In the genomic region with DNA sequence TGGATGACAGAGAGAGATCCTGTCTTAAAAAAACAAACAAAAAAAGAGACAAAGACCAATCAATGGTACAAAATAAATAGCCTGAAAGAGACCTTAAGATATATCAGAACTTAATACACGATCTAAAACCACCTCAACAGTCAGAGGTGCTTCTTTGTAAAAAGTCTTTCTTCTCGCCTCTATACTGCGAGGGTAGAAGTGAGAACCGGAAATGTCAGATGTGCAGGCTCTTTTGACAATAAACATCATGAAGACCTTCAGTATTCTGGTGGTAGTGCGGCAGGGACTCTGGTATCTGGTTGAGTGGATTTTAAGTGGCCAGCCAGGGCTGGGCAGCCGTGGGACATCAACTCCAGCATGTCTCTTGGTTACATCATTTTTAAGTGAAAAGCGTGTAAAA, we compare ENCODE assay signal across 18 cellular contexts. TPM values are rescaled to one million over a fixed set of nuclear protein-coding genes. Genes with fewer than 3 reads are reported as not detected.
DNase-seq lines count a peak whose midpoint lies in the region; ATAC-seq and TF ChIP-seq lines count a peak whose summit lies in the region.
"Had no signal": no experiment of that assay in that cellular context is flagged by ENCODE, and none has a peak within 500 bp of the region (broad histone marks: within the 10 kb centered on the region; RNA-seq: fewer than 3 reads in every experiment).

No MANE protein-coding gene starts in this region.

- H3K9ac ChIP-seq in IMR-90 (ENCODE audit: low read depth, low read length) = no peak overlapping the region
- H3K9ac ChIP-seq in PC-3 (ENCODE audit: low read length) = no peak overlapping the region
- H3K9ac ChIP-seq: BLaER1 had no signal

- H3K9me1 ChIP-seq in IMR-90 (ENCODE audit: insufficient read depth, low read length) = peaks cover 10% of the 10 kb centered on the region

- dilution Hi-C loops in IMR-90 (cut with HindIII; ENCODE audit: low sequenced_read_pairs, unreplicated experiment) = no loop called here

- peaks cover 23% of the 10 kb centered on the region for H3K36me3 Mint-ChIP-seq in activated CD8-positive, alpha-beta T cell treated with anti-CD3 and anti-CD28 coated beads for 36 hours (ENCODE audit: low read depth)
- peaks cover 36% of the 10 kb centered on the region for H3K36me3 Mint-ChIP-seq in activated CD8-positive, alpha-beta T cell treated with anti-CD3 and anti-CD28 coated beads, Interleukin-2, amount 10 ng/mL, durations not matched to agents 7 days and 5 days (ENCODE audit: low read depth)
- peaks cover 12% of the 10 kb centered on the region for H3K36me3 Mint-ChIP-seq in activated naive CD8-positive, alpha-beta T cell treated with anti-CD3 and anti-CD28 coated beads, Interleukin-2, amount 50 U/mL, for 24 hours (ENCODE audit: low read depth)
- H3K36me3 Mint-ChIP-seq in natural killer cell treated with Interleukin-12 subunit alpha and Interleukin-12 subunit beta and Interleukin-15 and Interleukin-18, amount 100 ng/mL, for 72 hours = peaks cover 11% of the 10 kb centered on the region

- H2BK20ac ChIP-seq in IMR-90 (ENCODE audit: low read depth, low read length) = no peak overlapping the region

- H3K9me2 ChIP-seq in PC-3 (replicated peaks; ENCODE audit: low read length) = no peaks in the 10 kb centered on the region

- H3K36me3 ChIP-seq in IMR-90 (ENCODE audit: control insufficient read depth, insufficient read depth, low read length) = peaks cover 15% of the 10 kb centered on the region
- peaks cover 8% of the 10 kb centered on the region; the same call in 1 of the 2 replicates for H3K36me3 ChIP-seq in PC-3 (ENCODE audit: low read depth, low read length)

- H3K9me3 ChIP-seq in IMR-90 (ENCODE audit: control insufficient read depth, insufficient read depth, low read length) = no peaks in the 10 kb centered on the region
- no peaks in the 10 kb centered on the region for H3K9me3 ChIP-seq in PC-3 (ENCODE audit: low read length)
- H3K9me3 ChIP-seq: BLaER1, SJCRH30 had no signal

- H3K4me3 ChIP-seq in IMR-90 (ENCODE audit: insufficient read depth, low read depth, low read length) (no peak overlapping the region), PC-3 (ENCODE audit: low read length) (no peak overlapping the region)
- H3K4me3 ChIP-seq: BLaER1, SJCRH30 had no signal

- intact Hi-C loops in activated CD8-positive, alpha-beta T cell treated with anti-CD3 and anti-CD28 coated beads for 36 hours (cut with micrococcal nuclease) = no loop called here
- intact Hi-C loops in IMR-90 (cut with micrococcal nuclease) = no loop called here
- intact Hi-C loops in posterior vena cava (cut with DNase I) = no loop called here
- intact Hi-C loops in PC-3 (cut with micrococcal nuclease) = no loop called here

- H3K4me3 Mint-ChIP-seq in activated CD8-positive, alpha-beta T cell treated with anti-CD3 and anti-CD28 coated beads for 36 hours = no peak overlapping the region
- H3K4me3 Mint-ChIP-seq in activated CD8-positive, alpha-beta T cell treated with anti-CD3 and anti-CD28 coated beads, Interleukin-2, amount 10 ng/mL, durations not matched to agents 7 days and 5 days = no peak overlapping the region
- no peak overlapping the region for H3K4me3 Mint-ChIP-seq in activated naive CD8-positive, alpha-beta T cell treated with anti-CD3 and anti-CD28 coated beads, Interleukin-2, amount 50 U/mL, for 24 hours
- peak overlapping the region; percentile 74 for H3K4me3 Mint-ChIP-seq in natural killer cell treated with Interleukin-12 subunit alpha and Interleukin-12 subunit beta and Interleukin-15 and Interleukin-18, amount 100 ng/mL, for 72 hours
- H3K4me3 Mint-ChIP-seq: HFFc6 had no signal

- H4K20me1 ChIP-seq in IMR-90 (ENCODE audit: insufficient read depth, low read length) (no peaks in the 10 kb centered on the region), PC-3 (ENCODE audit: low read length) (no peaks in the 10 kb centered on the region)
- H4K20me1 ChIP-seq: BLaER1 had no signal

- in situ Hi-C loops in IMR-90 (cut with MboI; ENCODE audit: low sequenced_read_pairs) = no loop called here

- BruUV-seq in IMR-90 (replicated peaks; lab: Mats Ljungman, UMichigan) = no TSS peak
- no TSS peak for BruUV-seq in PC-3 (replicated peaks; lab: Mats Ljungman, UMichigan)

- no peak for DNase-seq in activated CD8-positive, alpha-beta T cell treated with anti-CD3 and anti-CD28 coated beads for 36 hours
- no peak for DNase-seq in activated CD8-positive, alpha-beta T cell treated with anti-CD3 and anti-CD28 coated beads, Interleukin-2, amount 10 ng/mL, durations not matched to agents 7 days and 5 days
- DNase-seq in IMR-90 (no peak), posterior vena cava (ENCODE audit: low spot score) (no peak), PC-3 (no peak), NCI-H187 treated with DMSO at 0.1 percent for 48 hours (lab: John Stamatoyannopoulos, UW) (no peak)
- no peak for DNase-seq in activated naive CD8-positive, alpha-beta T cell treated with anti-CD3 and anti-CD28 coated beads, Interleukin-2, amount 50 U/mL, for 24 hours
- DNase-seq in natural killer cell treated with Interleukin-12 subunit alpha and Interleukin-12 subunit beta and Interleukin-15 and Interleukin-18, amount 100 ng/mL, for 72 hours (ENCODE audit: low spot score) = no peak
- DNase-seq: 8988T, DMS 273 treated with DMSO at 0.1 percent for 48 hours, GF-D8, HFFc6, NCI-H1092, NCI-H146, NCI-H226, NCI-H526 had no signal

- CTCF ChIA-PET in activated CD8-positive, alpha-beta T cell treated with anti-CD3 and anti-CD28 coated beads for 36 hours (lab: Charles Lee) = no interaction called here
- CTCF ChIA-PET in activated CD8-positive, alpha-beta T cell treated with anti-CD3 and anti-CD28 coated beads, Interleukin-2, amount 10 ng/mL, durations not matched to agents 7 days and 5 days (lab: Charles Lee) = no interaction called here
- CTCF ChIA-PET in IMR-90 (lab: Yijun Ruan, JAX) = no interaction called here
- CTCF ChIA-PET in PC-3 (lab: Charles Lee) = no interaction called here

- H3K9me3 Mint-ChIP-seq in activated CD8-positive, alpha-beta T cell treated with anti-CD3 and anti-CD28 coated beads for 36 hours = no peaks in the 10 kb centered on the region
- no peaks in the 10 kb centered on the region for H3K9me3 Mint-ChIP-seq in activated CD8-positive, alpha-beta T cell treated with anti-CD3 and anti-CD28 coated beads, Interleukin-2, amount 10 ng/mL, durations not matched to agents 7 days and 5 days (ENCODE audit: insufficient read depth)
- no peaks in the 10 kb centered on the region for H3K9me3 Mint-ChIP-seq in activated naive CD8-positive, alpha-beta T cell treated with anti-CD3 and anti-CD28 coated beads, Interleukin-2, amount 50 U/mL, for 24 hours
- no peaks in the 10 kb centered on the region for H3K9me3 Mint-ChIP-seq in natural killer cell treated with Interleukin-12 subunit alpha and Interleukin-12 subunit beta and Interleukin-15 and Interleukin-18, amount 100 ng/mL, for 72 hours
- H3K9me3 Mint-ChIP-seq: HFFc6 had no signal

- H3K27me3 ChIP-seq in IMR-90 (ENCODE audit: control insufficient read depth, insufficient read depth, low read length) (no peaks in the 10 kb centered on the region), PC-3 (ENCODE audit: low read length) (no peaks in the 10 kb centered on the region)
- H3K27me3 ChIP-seq: BLaER1, SJCRH30 had no signal

- H3K79me2 ChIP-seq in PC-3 (ENCODE audit: low read length) = peaks cover 12% of the 10 kb centered on the region; the same call in 1 of the 2 replicates

- no peak overlapping the region for H3K18ac ChIP-seq in IMR-90 (ENCODE audit: low read depth, low read length)

- TF ChIP-seq POLR2A in IMR-90 (IDR thresholded peaks at IDR 0.05; ENCODE audit: low read depth, low read length) = no peak

- TF ChIP-seq RAD21 in IMR-90 (IDR thresholded peaks at IDR 0.05; ENCODE audit: low read length) = no peak

- POLR2A ChIA-PET in activated CD8-positive, alpha-beta T cell treated with anti-CD3 and anti-CD28 coated beads for 36 hours (lab: Charles Lee) = no interaction called here
- POLR2A ChIA-PET in activated CD8-positive, alpha-beta T cell treated with anti-CD3 and anti-CD28 coated beads, Interleukin-2, amount 10 ng/mL, durations not matched to agents 7 days and 5 days (lab: Charles Lee) = no interaction called here
- POLR2A ChIA-PET in IMR-90 (lab: Charles Lee; ENCODE audit: unreplicated experiment) (no interaction called here), PC-3 (lab: Charles Lee; ENCODE audit: unreplicated experiment) (no interaction called here)

- H3K27ac ChIP-seq in IMR-90 (ENCODE audit: insufficient read depth, low read length) = no peak overlapping the region
- H3K27ac ChIP-seq in PC-3 (ENCODE audit: low read length) = no peak overlapping the region
- H3K27ac ChIP-seq: BLaER1, SJCRH30 had no signal

- no peak overlapping the region for H3K14ac ChIP-seq in IMR-90 (replicated peaks; ENCODE audit: low read depth, low read length)

- no peak overlapping the region for H2AK5ac ChIP-seq in IMR-90 (ENCODE audit: low read depth, low read length)

- 96% methylated on average over 6 of the region's 7 CpGs; no CpG with 5 or more reads in 1 of the 2 experiments for WGBS in IMR-90 (ENCODE audit: extremely low coverage in 2 of 2, insufficient read length in 1 of 2), 2 experiments

- no peak overlapping the region for H4K5ac ChIP-seq in IMR-90 (ENCODE audit: low read depth, low read length)

- no peak overlapping the region for H3K56ac ChIP-seq in IMR-90 (ENCODE audit: extremely low read depth, insufficient read depth, low read length)

- H2AFZ ChIP-seq in IMR-90 (replicated peaks; ENCODE audit: low read length, poor library complexity) (no peak overlapping the region), PC-3 (ENCODE audit: low read length) (no peak overlapping the region)

- 0 out of 2 replicates have a peak overlapping the region, but pooled peaks have one; percentile 60 for H2BK120ac ChIP-seq in IMR-90 (ENCODE audit: low read depth, low read length)

- H3K4me2 ChIP-seq in IMR-90 (ENCODE audit: low read depth, low read length) = no peak overlapping the region
- no peak overlapping the region for H3K4me2 ChIP-seq in PC-3 (ENCODE audit: low read length)
- H3K4me2 ChIP-seq: BLaER1 had no signal

- H4K91ac ChIP-seq in IMR-90 (ENCODE audit: insufficient read depth, low read depth, low read length) = no peak overlapping the region

- no peak overlapping the region for H4K8ac ChIP-seq in IMR-90 (ENCODE audit: low read depth in 2 of 2, low read length in 2 of 2)

- no peak overlapping the region for H3K23ac ChIP-seq in IMR-90 (ENCODE audit: low read depth, low read length)

- ATAC-seq in activated CD8-positive, alpha-beta T cell treated with anti-CD3 and anti-CD28 coated beads for 36 hours = no peak
- ATAC-seq in activated CD8-positive, alpha-beta T cell treated with anti-CD3 and anti-CD28 coated beads, Interleukin-2, amount 10 ng/mL, durations not matched to agents 7 days and 5 days = no peak
- no peak for ATAC-seq in IMR-90 (ENCODE audit: low read depth)
- no peak for ATAC-seq in activated naive CD8-positive, alpha-beta T cell treated with anti-CD3 and anti-CD28 coated beads, Interleukin-2, amount 50 U/mL, for 24 hours
- peak; percentile 56 to 62 for ATAC-seq in natural killer cell treated with Interleukin-12 subunit alpha and Interleukin-12 subunit beta and Interleukin-15 and Interleukin-18, amount 100 ng/mL, for 72 hours
- no peak for ATAC-seq in PC-3

- peaks cover 8 to 34% of the 10 kb centered on the region in 2 experiments; a peak in 2 of 4 replicates for H3K79me1 ChIP-seq in IMR-90 (ENCODE audit: low read depth in 1 of 2, low read length in 2 of 2)

- no peaks in the 10 kb centered on the region for H3F3A ChIP-seq in PC-3 (ENCODE audit: low read length, unreplicated experiment)

- no peaks in the 10 kb centered on the region for H3K4me1 ChIP-seq in IMR-90 (ENCODE audit: control insufficient read depth, insufficient read depth, low read length)
- peaks cover 2% of the 10 kb centered on the region for H3K4me1 ChIP-seq in PC-3 (ENCODE audit: insufficient read depth, low read length)

- peaks cover 5% of the 10 kb centered on the region for H3K4me1 Mint-ChIP-seq in activated CD8-positive, alpha-beta T cell treated with anti-CD3 and anti-CD28 coated beads for 36 hours (ENCODE audit: low read depth)
- H3K4me1 Mint-ChIP-seq in activated CD8-positive, alpha-beta T cell treated with anti-CD3 and anti-CD28 coated beads, Interleukin-2, amount 10 ng/mL, durations not matched to agents 7 days and 5 days (ENCODE audit: low read depth) = peaks cover 11% of the 10 kb centered on the region
- H3K4me1 Mint-ChIP-seq in activated naive CD8-positive, alpha-beta T cell treated with anti-CD3 and anti-CD28 coated beads, Interleukin-2, amount 50 U/mL, for 24 hours = peaks cover 10% of the 10 kb centered on the region
- peaks cover 6 to 9% of the 10 kb centered on the region in 2 donors for H3K4me1 Mint-ChIP-seq in natural killer cell treated with Interleukin-12 subunit alpha and Interleukin-12 subunit beta and Interleukin-15 and Interleukin-18, amount 100 ng/mL, for 72 hours (ENCODE audit: low read depth in 2 of 2)

- no peak overlapping the region for H3K4ac ChIP-seq in IMR-90 (ENCODE audit: low read depth, low read length)

- no peak overlapping the region for H2AK9ac ChIP-seq in IMR-90 (replicated peaks; ENCODE audit: low read depth, low read length, poor library complexity)

- no peak overlapping the region for H2BK15ac ChIP-seq in IMR-90 (ENCODE audit: low read depth, low read length)

- H3K27me3 Mint-ChIP-seq in activated CD8-positive, alpha-beta T cell treated with anti-CD3 and anti-CD28 coated beads for 36 hours = no peaks in the 10 kb centered on the region
- no peaks in the 10 kb centered on the region for H3K27me3 Mint-ChIP-seq in activated CD8-positive, alpha-beta T cell treated with anti-CD3 and anti-CD28 coated beads, Interleukin-2, amount 10 ng/mL, durations not matched to agents 7 days and 5 days (ENCODE audit: low read depth)
- H3K27me3 Mint-ChIP-seq in activated naive CD8-positive, alpha-beta T cell treated with anti-CD3 and anti-CD28 coated beads, Interleukin-2, amount 50 U/mL, for 24 hours = no peaks in the 10 kb centered on the region
- H3K27me3 Mint-ChIP-seq in natural killer cell treated with Interleukin-12 subunit alpha and Interleukin-12 subunit beta and Interleukin-15 and Interleukin-18, amount 100 ng/mL, for 72 hours = no peaks in the 10 kb centered on the region

- TF ChIP-seq CTCF in activated CD8-positive, alpha-beta T cell treated with anti-CD3 and anti-CD28 coated beads for 36 hours (IDR thresholded peaks at IDR 0.05) = no peak
- TF ChIP-seq CTCF in IMR-90 (conservative IDR thresholded peaks at IDR 0.05; ENCODE audit: low read depth, low read length) (no peak), PC-3 (conservative IDR thresholded peaks at IDR 0.05; ENCODE audit: low read depth, low read length) (no peak)

- no peak overlapping the region for H2BK5ac ChIP-seq in IMR-90 (ENCODE audit: low read depth, low read length, poor library complexity, severe bottlenecking)

- peak overlapping the region; percentile 50 for H3K27ac Mint-ChIP-seq in activated CD8-positive, alpha-beta T cell treated with anti-CD3 and anti-CD28 coated beads for 36 hours
- H3K27ac Mint-ChIP-seq in activated CD8-positive, alpha-beta T cell treated with anti-CD3 and anti-CD28 coated beads, Interleukin-2, amount 10 ng/mL, durations not matched to agents 7 days and 5 days = no peak overlapping the region
- H3K27ac Mint-ChIP-seq in activated naive CD8-positive, alpha-beta T cell treated with anti-CD3 and anti-CD28 coated beads, Interleukin-2, amount 50 U/mL, for 24 hours = peak overlapping the region; percentile 42
- H3K27ac Mint-ChIP-seq in natural killer cell treated with Interleukin-12 subunit alpha and Interleukin-12 subunit beta and Interleukin-15 and Interleukin-18, amount 100 ng/mL, for 72 hours = peak overlapping the region; percentile 75 to 95
- H3K27ac Mint-ChIP-seq: HFFc6 had no signal

RNA-seq across cellular contexts. Expression of gene RUBCN, which starts 30.0 kb away (rescaled TPM):
- total RNA-seq in activated CD8-positive, alpha-beta T cell treated with anti-CD3 and anti-CD28 coated beads for 36 hours = 10 to 100 TPM; 27.3 to 27.7 TPM
- 10 to 100 TPM; 48.4 to 50.2 TPM for total RNA-seq in activated CD8-positive, alpha-beta T cell treated with anti-CD3 and anti-CD28 coated beads, Interleukin-2, amount 10 ng/mL, durations not matched to agents 7 days and 5 days
- total RNA-seq in IMR-90 (2012; rRNA removed) = 8.3 and 10.8 TPM in 2 replicates
- polyA plus RNA-seq in IMR-90 (2012; rRNA removed) = 11.8 and 12.6 TPM in 2 replicates
- polyA plus RNA-seq in IMR-90 (2012; cell fraction: cytosol; rRNA removed) = 6.2 and 10.4 TPM in 2 replicates
- 31.5 and 32.7 TPM in 2 replicates for polyA plus RNA-seq in IMR-90 (2012; cell fraction: nucleus; rRNA removed; ENCODE audit: low replicate concordance)
- 10 to 100 TPM; 42.7 to 59.7 TPM for total RNA-seq in natural killer cell treated with Interleukin-12 subunit alpha and Interleukin-12 subunit beta and Interleukin-15 and Interleukin-18, amount 100 ng/mL, for 72 hours
- total RNA-seq in posterior vena cava = 10 to 100 TPM; 22.6 to 31.2 TPM
- total RNA-seq in PC-3 (2014; rRNA removed) = 24.5 and 32.9 TPM in 2 replicates

RNA-seq across cellular contexts. Expression of gene FYTTD1, which starts 43.0 kb away (rescaled TPM):
- 10 to 100 TPM; 25.4 to 27.0 TPM for total RNA-seq in activated CD8-positive, alpha-beta T cell treated with anti-CD3 and anti-CD28 coated beads for 36 hours
- total RNA-seq in activated CD8-positive, alpha-beta T cell treated with anti-CD3 and anti-CD28 coated beads, Interleukin-2, amount 10 ng/mL, durations not matched to agents 7 days and 5 days = 10 to 100 TPM; 38.4 to 41.8 TPM
- total RNA-seq in IMR-90 (2012; rRNA removed) (50.2 and 67.2 TPM in 2 replicates), posterior vena cava (10 to 100 TPM; 56.2 to 75.1 TPM), PC-3 (2014; rRNA removed) (54.6 and 85.4 TPM in 2 replicates)
- 15.4 and 20.4 TPM in 2 replicates for polyA plus RNA-seq in IMR-90 (2012; rRNA removed)
- 2.2 and 3.6 TPM in 2 replicates for polyA plus RNA-seq in IMR-90 (2012; cell fraction: cytosol; rRNA removed)
- polyA plus RNA-seq in IMR-90 (2012; cell fraction: nucleus; rRNA removed; ENCODE audit: low replicate concordance) = 1.6 and 12.9 TPM in 2 replicates
- 10 to 100 TPM; 36.0 to 66.1 TPM for total RNA-seq in natural killer cell treated with Interleukin-12 subunit alpha and Interleukin-12 subunit beta and Interleukin-15 and Interleukin-18, amount 100 ng/mL, for 72 hours

Comparison
In these comparisons a context has a peak if more than half of its experiments do, and no peak if none do; other contexts are left out.
1. ATAC-seq: peak in natural killer cell treated with Interleukin-12 subunit alpha and Interleukin-12 subunit beta and Interleukin-15 and Interleukin-18, amount 100 ng/mL, for 72 hours (2 of 2); none in activated CD8-positive, alpha-beta T cell treated with anti-CD3 and anti-CD28 coated beads for 36 hours (single experiment), activated CD8-positive, alpha-beta T cell treated with anti-CD3 and anti-CD28 coated beads, Interleukin-2, amount 10 ng/mL, durations not matched to agents 7 days and 5 days (single experiment), IMR-90 (single experiment), activated naive CD8-positive, alpha-beta T cell treated with anti-CD3 and anti-CD28 coated beads, Interleukin-2, amount 50 U/mL, for 24 hours (single experiment) and PC-3 (single experiment).